In the genomic region with DNA sequence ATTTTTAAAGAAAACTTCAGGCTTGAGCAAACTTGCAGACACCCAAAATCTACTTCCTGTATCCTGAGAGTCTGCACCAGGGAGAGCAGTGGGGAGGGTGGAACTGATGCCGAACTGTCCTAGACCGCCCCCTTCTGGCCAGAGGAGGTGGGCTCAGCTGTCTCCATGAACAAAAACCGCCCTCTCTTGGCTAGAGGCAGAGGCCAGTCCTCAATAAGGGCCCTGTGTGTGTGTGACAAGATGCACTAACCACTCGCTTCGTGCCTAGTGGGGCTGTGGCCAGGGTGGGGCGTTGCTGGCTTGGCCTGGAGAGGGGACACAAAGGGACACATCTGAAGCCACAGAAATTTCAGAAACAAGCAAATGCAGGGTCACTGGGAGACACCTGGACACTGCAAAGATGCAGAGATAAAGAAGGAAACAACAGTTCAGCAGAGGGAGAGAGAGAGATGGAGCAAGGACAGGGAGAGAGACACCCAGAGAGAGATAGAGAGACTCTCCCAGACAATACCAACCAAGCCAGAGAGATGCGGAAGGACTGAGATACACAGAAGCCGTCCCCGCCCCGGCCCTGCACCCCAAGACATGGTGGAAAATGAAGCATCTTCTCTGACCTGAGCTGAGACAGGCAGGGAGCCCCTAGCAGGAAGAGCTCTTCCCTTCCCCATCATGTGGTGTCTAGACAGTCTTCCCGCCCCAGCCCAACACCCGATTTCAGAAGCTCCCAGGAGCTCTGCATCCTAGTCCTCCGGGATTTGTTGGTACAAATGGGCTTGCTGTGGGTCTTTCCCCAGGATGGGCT, we compare ENCODE assay signal across 8 cellular contexts. TPM values are rescaled to one million over a fixed set of nuclear protein-coding genes. Genes with fewer than 3 reads are reported as not detected.
DNase-seq lines count a peak whose midpoint lies in the region; ATAC-seq and TF ChIP-seq lines count a peak whose summit lies in the region.

No MANE protein-coding gene starts in this region.

- no peak overlapping the region for H3K9ac ChIP-seq in neural progenitor cell

- H3K4me3 ChIP-seq in PC-9 (no peak overlapping the region), fibroblast of mammary gland (ENCODE audit: control insufficient read depth, low read depth, low read length) (no peak overlapping the region), neural progenitor cell (no peak overlapping the region), stomach (no peak overlapping the region)

- peaks cover 18% of the 10 kb centered on the region for H3K4me1 Mint-ChIP-seq in activated T-cell treated with anti-CD3 and anti-CD28 coated beads, Interleukin-2, amount 50 U/mL, for 24 hours (ENCODE audit: low read depth)
- H3K4me1 Mint-ChIP-seq in neural progenitor cell, result peaks cover 8% of the 10 kb centered on the region

- H3K9me3 Mint-ChIP-seq in activated T-cell treated with anti-CD3 and anti-CD28 coated beads, Interleukin-2, amount 50 U/mL, for 24 hours, result no peaks in the 10 kb centered on the region
- H3K9me3 Mint-ChIP-seq in neural progenitor cell, result no peaks in the 10 kb centered on the region

- peak; percentile 96 for TF ChIP-seq CTCF in PC-9 (conservative IDR thresholded peaks at IDR 0.05)
- TF ChIP-seq CTCF in fibroblast of mammary gland (conservative IDR thresholded peaks at IDR 0.05; ENCODE audit: control insufficient read depth, insufficient read depth, low read depth, low read length), result peak; percentile 98
- TF ChIP-seq CTCF in neural progenitor cell (IDR thresholded peaks at IDR 0.05), result peak; percentile 95
- TF ChIP-seq CTCF in stomach (IDR thresholded peaks at IDR 0.05), result peak in 5 of 7 experiments; percentile 43 to 88 (median 82)

- H3K36me3 ChIP-seq in PC-9 (ENCODE audit: low read depth) (no peaks in the 10 kb centered on the region), neural progenitor cell (no peaks in the 10 kb centered on the region), stomach (no peaks in the 10 kb centered on the region)

- H3K9me3 ChIP-seq in PC-9 (ENCODE audit: insufficient read depth, low read depth) (no peaks in the 10 kb centered on the region), neural progenitor cell (ENCODE audit: low read depth) (no peaks in the 10 kb centered on the region), stomach (no peaks in the 10 kb centered on the region)

- TF ChIP-seq POLR2A in stomach (IDR thresholded peaks at IDR 0.05), result no peak

- CTCF ChIA-PET in PC-9 (lab: Charles Lee), result interaction anchor here (0.6 to 1.1 kb wide), 2 partner anchors 56 to 146 kb away, joined by 3 read pairs; no protein-coding TSS in a partner anchor

- TF ChIP-seq EP300 in stomach (IDR thresholded peaks at IDR 0.05), result no peak

- no peak overlapping the region for H3K27ac ChIP-seq in PC-9
- H3K27ac ChIP-seq in neural progenitor cell, result no peak overlapping the region
- H3K27ac ChIP-seq in stomach, result no peak overlapping the region

- H3K79me2 ChIP-seq in PC-9 (ENCODE audit: low read depth) (no peaks in the 10 kb centered on the region), neural progenitor cell (ENCODE audit: low read depth) (no peaks in the 10 kb centered on the region)

- no peak overlapping the region for H3K4me3 Mint-ChIP-seq in activated T-cell treated with anti-CD3 and anti-CD28 coated beads, Interleukin-2, amount 50 U/mL, for 24 hours
- H3K4me3 Mint-ChIP-seq in neural progenitor cell, result no peak overlapping the region

- ATAC-seq in GM21528 (IDR thresholded peaks at IDR 0.05; ENCODE audit: low FRiP score, unreplicated experiment), result peak; percentile 98

- H3F3A ChIP-seq in PC-9 (ENCODE audit: insufficient read depth, low read depth), result peaks cover 23% of the 10 kb centered on the region
- no peaks in the 10 kb centered on the region for H3F3A ChIP-seq in neural progenitor cell (ENCODE audit: low read depth)

- intact Hi-C loops in PC-9 (cut with micrococcal nuclease; ENCODE audit: unreplicated experiment), result loop anchor here (1.0 to 2.0 kb wide), 5 partner anchors 55 to 482 kb away; no protein-coding TSS in a partner anchor
- intact Hi-C loops in stomach (cut with DNase I; ENCODE audit: low total_unique reads), result no loop called here

- H3K27me3 ChIP-seq in PC-9 (ENCODE audit: insufficient read depth, low read depth) (no peaks in the 10 kb centered on the region), neural progenitor cell (no peaks in the 10 kb centered on the region), stomach (peaks cover 0 to 19% (median 7%) of the 10 kb centered on the region in 3 donors)

- H3K9me2 ChIP-seq in PC-9 (ENCODE audit: insufficient read depth), result no peaks in the 10 kb centered on the region

- DNase-seq in DMS53 treated with DMSO at 0.1 percent for 48 hours (lab: John Stamatoyannopoulos, UW; ENCODE audit: unreplicated experiment) (peak; percentile 84), HUDEP-2 (lab: John Stamatoyannopoulos, UW; ENCODE audit: unreplicated experiment in 76 of 76) (peak in 73 of 76 experiments; percentile 18 to 91 (median 73)), PC-9 (peak; percentile 64 to 85), fibroblast of mammary gland (ENCODE audit: low read depth) (peak; percentile 74), neural progenitor cell (ENCODE audit: low spot score) (peak; percentile 90), stomach (peak; percentile 87)
- DNase-seq in activated T-cell treated with anti-CD3 and anti-CD28 coated beads, Interleukin-2, amount 50 U/mL, for 24 hours, result peak; percentile 87

- POLR2A ChIA-PET in PC-9 (lab: Charles Lee; ENCODE audit: unreplicated experiment), result no interaction called here

- H3K4me2 ChIP-seq in PC-9, result peak overlapping the region; percentile 3; the same call in 1 of the 2 replicates
- H3K4me2 ChIP-seq in neural progenitor cell, result no peak overlapping the region

- no peak overlapping the region for H3K27ac Mint-ChIP-seq in activated T-cell treated with anti-CD3 and anti-CD28 coated beads, Interleukin-2, amount 50 U/mL, for 24 hours
- H3K27ac Mint-ChIP-seq in neural progenitor cell, result no peak overlapping the region

- no peaks in the 10 kb centered on the region for H3K36me3 Mint-ChIP-seq in activated T-cell treated with anti-CD3 and anti-CD28 coated beads, Interleukin-2, amount 50 U/mL, for 24 hours (ENCODE audit: low read depth)
- H3K36me3 Mint-ChIP-seq in neural progenitor cell, result no peaks in the 10 kb centered on the region

- H3K4me1 ChIP-seq in PC-9 (replicated peaks; ENCODE audit: insufficient read depth), result peaks cover 39% of the 10 kb centered on the region
- H3K4me1 ChIP-seq in neural progenitor cell, result peaks cover 3% of the 10 kb centered on the region
- H3K4me1 ChIP-seq in stomach, result peaks cover 7 to 17% (median 11%) of the 10 kb centered on the region in 4 donors

- 49 to 57% (median 54%) methylated on average over 13 of the region's 13 CpGs for WGBS in stomach, 5 donors

- peaks cover 21% of the 10 kb centered on the region for H3K27me3 Mint-ChIP-seq in activated T-cell treated with anti-CD3 and anti-CD28 coated beads, Interleukin-2, amount 50 U/mL, for 24 hours
- peaks cover 3% of the 10 kb centered on the region for H3K27me3 Mint-ChIP-seq in neural progenitor cell (ENCODE audit: insufficient read depth, low read depth)

- BruUV-seq in PC-9 (replicated peaks; lab: Mats Ljungman, UMichigan), result no TSS peak

- H4K20me1 ChIP-seq in PC-9 (ENCODE audit: insufficient read depth) (no peaks in the 10 kb centered on the region), neural progenitor cell (ENCODE audit: low read depth) (no peaks in the 10 kb centered on the region)

- H2AFZ ChIP-seq in PC-9, result no peak overlapping the region
- peak overlapping the region; percentile 86 for H2AFZ ChIP-seq in neural progenitor cell (replicated peaks)

RNA-seq across cellular contexts. Expression of gene FXYD4, which starts 22.7 kb away (rescaled TPM):
- total RNA-seq in PC-9 (2021) (not detected in 2 replicates), neural progenitor cell (ENCODE audit: low replicate concordance) (not detected in 2 replicates), stomach (not detected)
- 1 to 10 TPM; 2.8 to 7.3 (median 6.0) TPM for polyA plus RNA-seq in stomach
